21 cellular contexts compared by ENCODE assay signal in the genomic region with DNA sequence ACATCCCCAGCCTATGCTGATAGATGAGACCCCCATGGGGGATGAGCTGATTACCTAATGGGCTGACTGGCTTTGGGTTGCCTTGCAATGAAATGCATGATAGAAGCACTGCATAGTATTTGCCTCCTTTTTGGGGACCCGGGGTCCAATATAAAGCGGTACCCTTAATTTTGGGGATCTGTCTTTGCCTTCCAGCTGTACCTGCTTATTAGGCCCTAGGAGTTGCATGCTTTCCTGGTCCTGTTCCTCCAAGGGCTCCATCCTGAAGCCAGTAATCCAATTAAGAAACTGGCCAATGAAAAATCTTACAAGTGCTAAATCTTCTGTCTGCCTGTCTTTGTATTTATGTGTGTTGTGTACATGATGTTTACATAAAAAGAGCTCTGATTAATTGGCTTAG.
DNase-seq lines count a peak whose midpoint lies in the region; ATAC-seq and TF ChIP-seq lines count a peak whose summit lies in the region.
"Had no signal": no experiment of that assay in that cellular context is flagged by ENCODE, and none has a peak within 500 bp of the region (broad histone marks: within the 10 kb centered on the region; RNA-seq: fewer than 3 reads in every experiment).

No MANE protein-coding gene starts in this region.

- no TSS peak for BruUV-seq in OCI-LY7 (replicated peaks; lab: Mats Ljungman, UMichigan)

- H3K4me1 ChIP-seq in BE2C (no peaks in the 10 kb centered on the region), OCI-LY7 (ENCODE audit: insufficient read depth, low read length, poor library complexity, severe bottlenecking) (no peaks in the 10 kb centered on the region)

- H3K27ac Mint-ChIP-seq in activated CD8-positive, alpha-beta memory T cell treated with anti-CD3 and anti-CD28 coated beads, Interleukin-2, amount 10 ng/mL, durations not matched to agents 7 days and 5 days = no peak overlapping the region
- H3K27ac Mint-ChIP-seq: memory B cell; nephron; T-helper 1 cell treated with Interleukin-12 subunit alpha and Interleukin-12 subunit beta and Interleukin-4 antibody, amounts not matched to agents 30 μg/mL and 1 μg/mL, for 36 hours had no signal

- DNase-seq in activated CD8-positive, alpha-beta memory T cell treated with anti-CD3 and anti-CD28 coated beads, Interleukin-2, amount 50 U/mL, for 4 hours = peak; percentile 15
- DNase-seq in activated CD8-positive, alpha-beta memory T cell treated with anti-CD3 and anti-CD28 coated beads, Interleukin-2, amount 10 ng/mL, durations not matched to agents 7 days and 5 days = no peak
- DNase-seq in BE2C (peak; percentile 11), OCI-LY7 (ENCODE audit: low spot score) (peak; percentile 1), fibroblast of villous mesenchyme (ENCODE audit: low read depth) (peak; percentile 18), NCI-H2227 treated with DMSO at 0.1 percent for 48 hours (lab: John Stamatoyannopoulos, UW) (no peak)
- DNase-seq: activated T-cell treated with anti-CD3 and anti-CD28 coated beads, Interleukin-2, amount 50 U/mL, for 4 hours; amniotic stem cell; effector CD8-positive, alpha-beta T cell; hippocampal formation; kidney; MM.1S; NCI-H1694 treated with DMSO at 0.1 percent for 48 hours; SHP77 treated with DMSO at 0.1 percent for 48 hours had no signal

- no peak for ATAC-seq in activated CD8-positive, alpha-beta memory T cell treated with anti-CD3 and anti-CD28 coated beads, Interleukin-2, amount 10 ng/mL, durations not matched to agents 7 days and 5 days
- ATAC-seq in HG02759 (IDR thresholded peaks at IDR 0.05; ENCODE audit: unreplicated experiment) (no peak), HG02763 (IDR thresholded peaks at IDR 0.05; ENCODE audit: unreplicated experiment) (no peak)
- ATAC-seq: activated CD4-positive, CD25-positive, alpha-beta regulatory T cell treated with anti-CD3 and anti-CD28 coated beads, Interleukin-2, amount 50 U/mL, for 24 hours; activated T-cell treated with anti-CD3 and anti-CD28 coated beads, Interleukin-2, amount 50 U/mL, for 4 hours had no signal

- CTCF ChIA-PET in activated CD8-positive, alpha-beta memory T cell treated with anti-CD3 and anti-CD28 coated beads, Interleukin-2, amount 10 ng/mL, durations not matched to agents 7 days and 5 days (lab: Charles Lee) = no interaction called here
- CTCF ChIA-PET in OCI-LY7 (lab: Charles Lee; ENCODE audit: unreplicated experiment) = no interaction called here

- H3K79me2 ChIP-seq in OCI-LY7 (ENCODE audit: insufficient read depth, low read depth, low read length) = no peaks in the 10 kb centered on the region

- H3K27me3 Mint-ChIP-seq in activated CD8-positive, alpha-beta memory T cell treated with anti-CD3 and anti-CD28 coated beads, Interleukin-2, amount 10 ng/mL, durations not matched to agents 7 days and 5 days = no peaks in the 10 kb centered on the region
- H3K27me3 Mint-ChIP-seq: central memory CD8-positive, alpha-beta T cell; memory B cell had no signal

- H3K4me2 ChIP-seq in OCI-LY7 (ENCODE audit: low read length) = no peak overlapping the region

- H3K4me3 Mint-ChIP-seq in activated CD8-positive, alpha-beta memory T cell treated with anti-CD3 and anti-CD28 coated beads, Interleukin-2, amount 10 ng/mL, durations not matched to agents 7 days and 5 days = no peak overlapping the region
- H3K4me3 Mint-ChIP-seq: activated T-cell treated with anti-CD3 and anti-CD28 coated beads, Interleukin-2, amount 50 U/mL, for 4 hours; central memory CD8-positive, alpha-beta T cell; memory B cell; nephron; T-helper 1 cell treated with Interleukin-12 subunit alpha and Interleukin-12 subunit beta and Interleukin-4 antibody, amounts not matched to agents 30 μg/mL and 1 μg/mL, for 36 hours had no signal

- no peaks in the 10 kb centered on the region for H3K36me3 ChIP-seq in BE2C
- no peaks in the 10 kb centered on the region for H3K36me3 ChIP-seq in OCI-LY7 (ENCODE audit: insufficient read depth, low read length)

- no peaks in the 10 kb centered on the region for H3K36me3 Mint-ChIP-seq in activated CD8-positive, alpha-beta memory T cell treated with anti-CD3 and anti-CD28 coated beads, Interleukin-2, amount 10 ng/mL, durations not matched to agents 7 days and 5 days
- H3K36me3 Mint-ChIP-seq: memory B cell had no signal

- POLR2A ChIA-PET in OCI-LY7 (lab: Charles Lee) = interaction anchor here (0.6 kb wide), 1 partner anchor 178 kb away, joined by 3 read pairs; no protein-coding TSS in a partner anchor

- H3K27ac ChIP-seq in OCI-LY7 (ENCODE audit: low read depth, low read length, poor library complexity, severe bottlenecking) = no peak overlapping the region

- intact Hi-C loops in OCI-LY7 (cut with micrococcal nuclease; ENCODE audit: unreplicated experiment) = no loop called here

- H3K9me3 Mint-ChIP-seq in activated CD8-positive, alpha-beta memory T cell treated with anti-CD3 and anti-CD28 coated beads, Interleukin-2, amount 10 ng/mL, durations not matched to agents 7 days and 5 days (ENCODE audit: low read depth) = peaks cover 17% of the 10 kb centered on the region

- H3K9me3 ChIP-seq in BE2C (no peaks in the 10 kb centered on the region), OCI-LY7 (ENCODE audit: low read length) (peaks cover 8% of the 10 kb centered on the region; the same call in 1 of the 2 replicates)

- H3K27me3 ChIP-seq in BE2C = no peaks in the 10 kb centered on the region

- no peak for TF ChIP-seq CTCF in BE2C (IDR thresholded peaks at IDR 0.05; ENCODE audit: low read depth, low read length)
- no peak for TF ChIP-seq CTCF in OCI-LY7 (conservative IDR thresholded peaks at IDR 0.05; ENCODE audit: low read length)
- no peak for TF ChIP-seq CTCF in fibroblast of villous mesenchyme (IDR thresholded peaks at IDR 0.05; ENCODE audit: insufficient read depth, low read depth, low read length)

- H4K20me1 ChIP-seq in OCI-LY7 (ENCODE audit: insufficient read depth, low read length) = no peaks in the 10 kb centered on the region

- H3K9me2 ChIP-seq in OCI-LY7 (ENCODE audit: insufficient read depth, low read length) = no peaks in the 10 kb centered on the region

- H3K4me1 Mint-ChIP-seq in activated CD8-positive, alpha-beta memory T cell treated with anti-CD3 and anti-CD28 coated beads, Interleukin-2, amount 10 ng/mL, durations not matched to agents 7 days and 5 days = no peaks in the 10 kb centered on the region
- H3K4me1 Mint-ChIP-seq: central memory CD8-positive, alpha-beta T cell; memory B cell; nephron had no signal

- no peak overlapping the region for H2AFZ ChIP-seq in OCI-LY7 (ENCODE audit: low read length)

- H3K4me3 ChIP-seq in BE2C (ENCODE audit: low read depth, low read length) (no peak overlapping the region), OCI-LY7 (ENCODE audit: low read depth, low read length, poor library complexity, severe bottlenecking) (no peak overlapping the region), fibroblast of villous mesenchyme (ENCODE audit: low read depth, low read length) (no peak overlapping the region)

Comparison
In these comparisons a context has a peak if more than half of its experiments do, and no peak if none do; other contexts are left out.
1. DNase-seq: peak in activated CD8-positive, alpha-beta memory T cell treated with anti-CD3 and anti-CD28 coated beads, Interleukin-2, amount 50 U/mL, for 4 hours (single experiment), BE2C (single experiment), OCI-LY7 (single experiment) and fibroblast of villous mesenchyme (single experiment); none in activated CD8-positive, alpha-beta memory T cell treated with anti-CD3 and anti-CD28 coated beads, Interleukin-2, amount 10 ng/mL, durations not matched to agents 7 days and 5 days (single experiment) and NCI-H2227 treated with DMSO at 0.1 percent for 48 hours (single experiment).